ENCODE assay signal across 18 cellular contexts in the genomic region with DNA sequence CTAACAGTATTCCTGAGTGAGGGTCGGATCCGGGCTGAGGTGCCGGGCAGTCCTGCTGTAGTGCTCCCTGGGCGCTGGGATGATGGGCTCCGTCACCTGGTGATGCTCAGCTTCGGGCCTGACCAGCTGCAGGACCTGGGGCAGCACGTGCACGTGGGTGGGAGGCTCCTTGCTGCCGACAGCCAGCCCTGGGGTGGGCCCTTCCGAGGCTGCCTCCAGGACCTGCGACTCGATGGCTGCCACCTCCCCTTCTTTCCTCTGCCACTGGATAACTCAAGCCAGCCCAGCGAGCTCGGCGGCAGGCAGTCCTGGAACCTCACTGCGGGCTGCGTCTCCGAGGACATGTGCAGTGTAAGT. TPM values are rescaled to one million over a fixed set of nuclear protein-coding genes. Genes with fewer than 3 reads are reported as not detected.
A peak's percentile ranks its signal among the peaks of the same experiment; 100 is the strongest.
DNase-seq lines count a peak whose midpoint lies in the region; ATAC-seq, FAIRE-seq and TF ChIP-seq lines count a peak whose summit lies in the region.
"Had no signal": no experiment of that assay in that cellular context is flagged by ENCODE, and none has a peak within 500 bp of the region (broad histone marks: within the 10 kb centered on the region; RNA-seq: fewer than 3 reads in every experiment).

No MANE protein-coding gene starts in this region.

- DNase-seq in dorsolateral prefrontal cortex: no peak
- DNase-seq in kidney: peak; percentile 72
- DNase-seq in posterior vena cava (ENCODE audit: low spot score): peak; percentile 78
- no peak for DNase-seq in hippocampal formation (lab: John Stamatoyannopoulos, UW)
- DNase-seq: C1 segment of cervical spinal cord; Caco-2; CD4-positive, alpha-beta memory T cell; DMS79 treated with DMSO at 0.1 percent for 48 hours; GF-D8; H9 had no signal

- intact Hi-C loops in dorsolateral prefrontal cortex (cut with DNase I) (no loop called here), kidney (cut with DNase I) (no loop called here), posterior vena cava (cut with DNase I) (no loop called here)

- no peak for FAIRE-seq in kidney (lab: Jason Lieb, UNC)
- FAIRE-seq: GM12891, GM18507 had no signal

- H3K9ac ChIP-seq in kidney (ENCODE audit: low read length in 2 of 2): no peak overlapping the region

- peaks cover 0 to 10% of the 10 kb centered on the region in 2 donors for H3K4me1 ChIP-seq in kidney (ENCODE audit: control insufficient read depth in 1 of 2, insufficient read depth in 1 of 2, low read depth in 1 of 2, low read length in 2 of 2)

- ATAC-seq in HG02973 (IDR thresholded peaks at IDR 0.05; ENCODE audit: unreplicated experiment): no peak
- ATAC-seq: GM23338, HCT116 had no signal

- no peak for TF ChIP-seq CTCF in dorsolateral prefrontal cortex (IDR thresholded peaks at IDR 0.05 in 54 of 56, conservative IDR thresholded peaks at IDR 0.05 in 2 of 56; ENCODE audit: low read depth in 1 of 56, partially characterized antibody in 56 of 56)
- no peak for TF ChIP-seq CTCF in kidney (IDR thresholded peaks at IDR 0.05; ENCODE audit: borderline replicate concordance, extremely low read depth, insufficient read depth)

- no peaks in the 10 kb centered on the region for H3K9me3 ChIP-seq in kidney (ENCODE audit: control insufficient read depth in 1 of 2, low read length in 2 of 2)
- H3K9me3 ChIP-seq: Caco-2 had no signal

- H3K27ac ChIP-seq in dorsolateral prefrontal cortex: peak overlapping the region in 38 of 59 donors; percentile 3 to 99 (median 93)
- H3K27ac ChIP-seq in kidney (ENCODE audit: low read depth in 2 of 2, low read length in 2 of 2): no peak overlapping the region
- peak overlapping the region; percentile 98 for H3K27ac ChIP-seq in temporal lobe (ENCODE audit: low read depth, low read length)

- H3K36me3 ChIP-seq in kidney (ENCODE audit: control insufficient read depth in 1 of 2, insufficient read depth in 2 of 2, low read length in 2 of 2): no peaks in the 10 kb centered on the region

- H3K27me3 ChIP-seq in dorsolateral prefrontal cortex: peaks cover 0 to 17% (median 0%) of the 10 kb centered on the region in 45 donors

- H3K4me3 ChIP-seq in dorsolateral prefrontal cortex: no peak overlapping the region
- H3K4me3 ChIP-seq in kidney (ENCODE audit: low read length in 2 of 2): no peak overlapping the region
- H3K4me3 ChIP-seq: GM23338 had no signal

RNA-seq across cellular contexts. Expression of gene CRB2, which starts 15.2 kb away (rescaled TPM):
- 100 to 1,000 TPM in 1 of 120 experiments, 10 to 100 TPM in 119; 14.5 to 102 (median 32.1) TPM for total RNA-seq in dorsolateral prefrontal cortex
- total RNA-seq in kidney: 0.88 TPM
- polyA plus RNA-seq in kidney (ENCODE audit: insufficient read depth, low read depth, low replicate concordance): 8.4 TPM
- total RNA-seq in posterior vena cava: under 1 TPM in 1 of 2 donors, not detected in 1; 0.05 TPM
- 5.4 TPM for total RNA-seq in temporal lobe
- total RNA-seq: CD4-positive, alpha-beta memory T cell; H4 had no signal
- polyA plus RNA-seq: BJ; CD4-positive, alpha-beta memory T cell had no signal

Comparison
In these comparisons a context has a peak if more than half of its experiments do, and no peak if none do; other contexts are left out.
1. DNase-seq: peak in kidney (single experiment) and posterior vena cava (single experiment); none in dorsolateral prefrontal cortex (0 of 10) and hippocampal formation (0 of 2).
2. H3K27ac ChIP-seq: peak in dorsolateral prefrontal cortex (38 of 59) and temporal lobe (single experiment); none in kidney (0 of 2).